8 cellular contexts compared by ENCODE assay signal in genomic region chr10:117442944-117443676, GRCh38.
DNase-seq lines count a peak whose midpoint lies in the region; ATAC-seq and TF ChIP-seq lines count a peak whose summit lies in the region.

No MANE protein-coding gene starts in this region.

- no peaks in the 10 kb centered on the region for H3K79me2 ChIP-seq in parathyroid adenoma

- H3K27me3 ChIP-seq in BJ (ENCODE audit: control insufficient read depth, insufficient read depth, low read length): peaks cover 2% of the 10 kb centered on the region
- no peaks in the 10 kb centered on the region for H3K27me3 ChIP-seq in RWPE2 (ENCODE audit: insufficient read depth, poor library complexity, severe bottlenecking)
- no peaks in the 10 kb centered on the region for H3K27me3 ChIP-seq in parathyroid adenoma (ENCODE audit: control insufficient read depth, insufficient read depth, low read length)

- peaks cover 11% of the 10 kb centered on the region for H3K9me3 Mint-ChIP-seq in activated naive CD4-positive, alpha-beta T cell treated with anti-CD3 and anti-CD28 coated beads for 36 hours
- peaks cover 6% of the 10 kb centered on the region for H3K9me3 Mint-ChIP-seq in type B pancreatic cell

- DNase-seq in BJ (ENCODE audit: low read depth): no peak
- DNase-seq in RWPE2 (ENCODE audit: low spot score): peak; percentile 73
- peak; percentile 65 for DNase-seq in activated naive CD4-positive, alpha-beta T cell treated with anti-CD3 and anti-CD28 coated beads for 36 hours
- DNase-seq in head of caudate nucleus: peak; percentile 50 to 92 (median 81)
- DNase-seq in type B pancreatic cell (ENCODE audit: extremely low spot score, unreplicated experiment): peak; percentile 77

- H3K27ac ChIP-seq in RWPE2 (ENCODE audit: poor library complexity, severe bottlenecking) (peak overlapping the region; percentile 93), parathyroid adenoma (no peak overlapping the region)

- H2AFZ ChIP-seq in parathyroid adenoma: peak overlapping the region; percentile 77

- H3K4me2 ChIP-seq in parathyroid adenoma (ENCODE audit: low read length): peak overlapping the region; percentile 67

- H3K4me3 ChIP-seq in BJ (ENCODE audit: low read depth, low read length) (no peak overlapping the region), RWPE2 (ENCODE audit: severe bottlenecking) (no peak overlapping the region), parathyroid adenoma (ENCODE audit: low read depth, low read length) (peak overlapping the region; percentile 25)

- H3K4me1 ChIP-seq in RWPE2 (ENCODE audit: insufficient read depth, poor library complexity, severe bottlenecking) (peaks cover 23% of the 10 kb centered on the region), parathyroid adenoma (peaks cover 4% of the 10 kb centered on the region)

- H3K4me3 Mint-ChIP-seq in activated naive CD4-positive, alpha-beta T cell treated with anti-CD3 and anti-CD28 coated beads for 36 hours: no peak overlapping the region
- no peak overlapping the region for H3K4me3 Mint-ChIP-seq in type B pancreatic cell

- H3K36me3 Mint-ChIP-seq in activated naive CD4-positive, alpha-beta T cell treated with anti-CD3 and anti-CD28 coated beads for 36 hours (ENCODE audit: low read depth): peaks cover 1% of the 10 kb centered on the region
- H3K36me3 Mint-ChIP-seq in type B pancreatic cell: no peaks in the 10 kb centered on the region

- CTCF ChIA-PET in BJ (lab: Yijun Ruan, JAX): interaction anchor here (0.6 to 2.4 kb wide), 34 partner anchors 9 to 1375 kb away, joined by 3 to 57 read pairs (median 6); no protein-coding TSS in a partner anchor
- CTCF ChIA-PET in activated naive CD4-positive, alpha-beta T cell treated with anti-CD3 and anti-CD28 coated beads for 36 hours (lab: Charles Lee): interaction anchor here (0.6 to 2.0 kb wide), 17 partner anchors 9 to 1016 kb away, joined by 3 to 14 read pairs (median 4); no protein-coding TSS in a partner anchor

- no peaks in the 10 kb centered on the region for H3K4me1 Mint-ChIP-seq in activated naive CD4-positive, alpha-beta T cell treated with anti-CD3 and anti-CD28 coated beads for 36 hours (ENCODE audit: low read depth)
- peaks cover 3% of the 10 kb centered on the region for H3K4me1 Mint-ChIP-seq in type B pancreatic cell (ENCODE audit: unreplicated experiment)

- H3K27ac Mint-ChIP-seq in activated naive CD4-positive, alpha-beta T cell treated with anti-CD3 and anti-CD28 coated beads for 36 hours: no peak overlapping the region
- no peak overlapping the region for H3K27ac Mint-ChIP-seq in type B pancreatic cell

- ATAC-seq in GM19324 (IDR thresholded peaks at IDR 0.05; ENCODE audit: low FRiP score, unreplicated experiment): peak; percentile 54
- ATAC-seq in HG03571 (IDR thresholded peaks at IDR 0.05; ENCODE audit: unreplicated experiment): peak; percentile 52
- peak; percentile 9; the same call in 1 of the 3 replicates for ATAC-seq in RWPE2 (ENCODE audit: low read depth)

- POLR2A ChIA-PET in BJ (lab: Charles Lee): interaction anchor here (1.8 kb wide), 1 partner anchor 18 kb away, joined by 7 read pairs; no protein-coding TSS in a partner anchor

- no peaks in the 10 kb centered on the region for H3K9me3 ChIP-seq in RWPE2 (ENCODE audit: severe bottlenecking)
- no peaks in the 10 kb centered on the region for H3K9me3 ChIP-seq in parathyroid adenoma (ENCODE audit: control insufficient read depth, low read length)

- no peaks in the 10 kb centered on the region for H3K36me3 ChIP-seq in BJ (ENCODE audit: control insufficient read depth, insufficient read depth, low read length)
- no peaks in the 10 kb centered on the region for H3K36me3 ChIP-seq in RWPE2 (ENCODE audit: low read depth)
- no peaks in the 10 kb centered on the region for H3K36me3 ChIP-seq in parathyroid adenoma (ENCODE audit: control insufficient read depth, insufficient read depth, low read length)

- TF ChIP-seq CTCF in BJ (IDR thresholded peaks at IDR 0.05; ENCODE audit: insufficient read depth, low read depth, low read length) (peak; percentile 89), RWPE2 (IDR thresholded peaks at IDR 0.05; ENCODE audit: poor library complexity, severe bottlenecking) (peak; percentile 87), parathyroid adenoma (IDR thresholded peaks at IDR 0.05) (peak; percentile 95), type B pancreatic cell (conservative IDR thresholded peaks at IDR 0.05) (peak; percentile 92)

- intact Hi-C loops in activated naive CD4-positive, alpha-beta T cell treated with anti-CD3 and anti-CD28 coated beads for 36 hours (cut with micrococcal nuclease): loop anchor here (1.0 to 5.0 kb wide), 2 partner anchors 226 to 798 kb away; no protein-coding TSS in a partner anchor
- intact Hi-C loops in head of caudate nucleus (cut with DNase I): no loop called here

- peaks cover 19% of the 10 kb centered on the region for H3K27me3 Mint-ChIP-seq in activated naive CD4-positive, alpha-beta T cell treated with anti-CD3 and anti-CD28 coated beads for 36 hours (ENCODE audit: low read depth)
- peaks cover 7% of the 10 kb centered on the region for H3K27me3 Mint-ChIP-seq in type B pancreatic cell

- H3K9ac ChIP-seq in parathyroid adenoma: no peak overlapping the region
